Comparison of ENCODE assay signal across 1 cellular context in the genomic region with DNA sequence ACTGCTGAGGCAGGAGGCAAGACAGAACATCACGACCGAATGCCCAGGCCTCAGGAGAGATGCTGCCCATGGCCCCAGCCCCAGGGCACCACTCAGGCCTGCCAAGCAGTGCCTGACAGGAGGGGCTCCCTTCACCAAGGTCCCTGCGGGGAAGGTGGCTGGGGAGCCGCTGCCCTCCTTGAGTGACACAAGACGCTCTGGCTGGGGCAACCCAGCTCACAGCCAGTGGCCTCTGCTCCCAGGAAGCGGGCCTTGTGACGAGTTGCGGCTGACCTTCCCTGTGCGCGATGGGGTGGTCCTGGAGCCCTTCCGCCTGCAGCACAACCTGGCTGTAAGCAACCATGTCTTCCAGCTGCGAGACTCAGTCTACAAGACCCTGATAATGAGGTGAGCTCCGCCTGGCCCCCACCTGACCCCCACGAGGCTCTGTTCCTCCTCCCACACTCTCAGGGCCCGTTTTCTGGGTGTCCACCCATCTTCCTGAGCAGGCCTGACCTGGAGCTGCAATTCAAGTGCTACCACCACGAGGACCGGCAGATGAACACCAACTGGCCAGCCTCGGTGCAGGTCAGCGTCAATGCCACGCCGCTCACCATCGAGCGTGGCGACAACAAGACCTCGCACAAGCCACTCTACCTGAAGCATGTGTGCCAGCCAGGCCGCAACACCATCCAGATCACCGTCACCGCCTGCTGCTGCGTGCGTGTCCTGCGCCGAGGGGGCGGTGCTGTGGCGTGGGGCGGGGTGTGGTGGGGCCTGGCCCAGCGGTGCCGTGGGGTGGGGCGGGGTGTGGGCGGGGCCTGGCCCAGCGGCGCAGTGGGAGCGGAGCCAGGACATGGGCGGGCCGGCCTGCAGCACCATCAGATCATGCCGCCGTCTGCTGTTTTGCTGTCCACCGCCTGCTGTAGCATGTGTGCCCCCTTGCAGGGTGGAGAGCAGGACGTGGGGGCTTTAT.
TF ChIP-seq lines count a peak whose summit lies in the region.

No MANE protein-coding gene starts in this region.

TF ChIP-seq in IMR-90, 13 proteins besides CTCF, POLR2A, EP300 and RAD21 (continued from another document):
- TF ChIP-seq, protein P1, sequence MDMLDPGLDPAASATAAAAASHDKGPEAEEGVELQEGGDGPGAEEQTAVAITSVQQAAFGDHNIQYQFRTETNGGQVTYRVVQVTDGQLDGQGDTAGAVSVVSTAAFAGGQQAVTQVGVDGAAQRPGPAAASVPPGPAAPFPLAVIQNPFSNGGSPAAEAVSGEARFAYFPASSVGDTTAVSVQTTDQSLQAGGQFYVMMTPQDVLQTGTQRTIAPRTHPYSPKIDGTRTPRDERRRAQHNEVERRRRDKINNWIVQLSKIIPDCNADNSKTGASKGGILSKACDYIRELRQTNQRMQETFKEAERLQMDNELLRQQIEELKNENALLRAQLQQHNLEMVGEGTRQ (IDR thresholded peaks at IDR 0.05; ENCODE audit: low read depth, low read length) = no peak
- TF ChIP-seq RCOR1 (IDR thresholded peaks at IDR 0.05; ENCODE audit: insufficient replicate concordance, low read length) (no peak), SMC3 (IDR thresholded peaks at IDR 0.05; ENCODE audit: low read depth, low read length) (no peak), MAFK (IDR thresholded peaks at IDR 0.05; ENCODE audit: low read depth, low read length) (no peak), FOS (IDR thresholded peaks at IDR 0.05; ENCODE audit: low read depth, low read length) (no peak), CEBPB (IDR thresholded peaks at IDR 0.05; ENCODE audit: low read depth, low read length) (no peak)
